ENCODE assay signal across 8 cellular contexts in genomic region chr3:115512565-115513410, GRCh38.
DNase-seq lines count a peak whose midpoint lies in the region; ATAC-seq and TF ChIP-seq lines count a peak whose summit lies in the region.

No MANE protein-coding gene starts in this region.

- intact Hi-C loops in mammary epithelial cell (cut with micrococcal nuclease): loop anchor here (10.0 kb wide), 1 partner anchor 112 kb away; the partner anchor contains the start of gene GAP43

- H3K4me2 ChIP-seq in mammary epithelial cell (ENCODE audit: insufficient read depth, low read depth, low read length): peak overlapping the region; percentile 93
- H3K4me2 ChIP-seq in smooth muscle cell: peak overlapping the region; percentile 88

- 5% methylated on average over 25 of the region's 26 CpGs for WGBS in mammary epithelial cell (ENCODE audit: low coverage, missing lambda C conversion rate)
- WGBS in smooth muscle cell (ENCODE audit: low lambda C conversion rate): 2% methylated on average over 26 of the region's 26 CpGs

- peak; percentile 47 for DNase-seq in D341Med (ENCODE audit: low spot score)
- peak; percentile 89 for DNase-seq in OCI-M1 (lab: John Stamatoyannopoulos, UW)
- peak; percentile 15 for DNase-seq in mammary epithelial cell
- peak; percentile 25 for DNase-seq in iris pigment epithelial cell (ENCODE audit: low read depth)
- DNase-seq in smooth muscle cell (lab: John Stamatoyannopoulos, UW; ENCODE audit: unreplicated experiment): no peak

- dilution Hi-C loops in mammary epithelial cell (cut with HindIII; ENCODE audit: low sequenced_read_pairs): no loop called here

- H3K27me3 ChIP-seq in mammary epithelial cell (ENCODE audit: insufficient read depth, low read length) (no peaks in the 10 kb centered on the region), smooth muscle cell (ENCODE audit: low read depth) (no peaks in the 10 kb centered on the region)

- no peak for TF ChIP-seq CTCF in mammary epithelial cell (conservative IDR thresholded peaks at IDR 0.05 in 1 of 2, IDR thresholded peaks at IDR 0.05 in 1 of 2; ENCODE audit: extremely low read depth in 1 of 2, insufficient read depth in 1 of 2, low read depth in 1 of 2, low read length in 2 of 2)
- TF ChIP-seq CTCF in smooth muscle cell (IDR thresholded peaks at IDR 0.05; ENCODE audit: borderline replicate concordance, insufficient read depth, poor library complexity, severe bottlenecking): no peak

- H3K9me3 ChIP-seq in mammary epithelial cell (replicated peaks; ENCODE audit: insufficient read depth, low read length) (no peaks in the 10 kb centered on the region), smooth muscle cell (replicated peaks; ENCODE audit: low read depth) (no peaks in the 10 kb centered on the region)

- in situ Hi-C loops in mammary epithelial cell (cut with MboI; ENCODE audit: low sequenced_read_pairs in 2 of 2): no loop called here

- H3K9ac ChIP-seq in mammary epithelial cell (ENCODE audit: insufficient read depth, low read length) (no peak overlapping the region), smooth muscle cell (ENCODE audit: low read depth) (peak overlapping the region; percentile 46)

- H4K20me1 ChIP-seq in mammary epithelial cell (ENCODE audit: insufficient read depth, low read length) (no peaks in the 10 kb centered on the region), smooth muscle cell (ENCODE audit: low read depth) (no peaks in the 10 kb centered on the region)

- H3K36me3 ChIP-seq in mammary epithelial cell (ENCODE audit: insufficient read depth, low read length) (no peaks in the 10 kb centered on the region), smooth muscle cell (ENCODE audit: low read depth) (no peaks in the 10 kb centered on the region)

- CTCF ChIA-PET in mammary epithelial cell (lab: Charles Lee; ENCODE audit: low non-redundant PET): no interaction called here

- H3K4me3 ChIP-seq in mammary epithelial cell (replicated peaks in 1 of 3; ENCODE audit: insufficient read depth in 1 of 3, low read depth in 2 of 3, low read length in 3 of 3) (peak overlapping the region; percentile 39 to 52 (median 39)), smooth muscle cell (peak overlapping the region; percentile 56)

- H3F3A ChIP-seq in smooth muscle cell (ENCODE audit: low read depth): no peaks in the 10 kb centered on the region

- H3K4me1 ChIP-seq in mammary epithelial cell (ENCODE audit: insufficient read depth, low read length): peaks cover 9% of the 10 kb centered on the region
- H3K4me1 ChIP-seq in smooth muscle cell (ENCODE audit: low read depth): peaks cover 9% of the 10 kb centered on the region

- H3K79me2 ChIP-seq in mammary epithelial cell (ENCODE audit: insufficient read depth, low read length): no peaks in the 10 kb centered on the region
- H3K79me2 ChIP-seq in smooth muscle cell (ENCODE audit: low read depth): no peaks in the 10 kb centered on the region

- BruUV-seq in mammary epithelial cell (replicated peaks; lab: Mats Ljungman, UMichigan): no TSS peak

- ATAC-seq in HG02938 (IDR thresholded peaks at IDR 0.05; ENCODE audit: unreplicated experiment) (peak; percentile 29), GM18867 (IDR thresholded peaks at IDR 0.05; ENCODE audit: unreplicated experiment) (no peak), GM18861 (IDR thresholded peaks at IDR 0.05; ENCODE audit: unreplicated experiment) (no peak)

- no peak overlapping the region for H3K27ac ChIP-seq in mammary epithelial cell (ENCODE audit: insufficient read depth, low read depth, low read length)
- H3K27ac ChIP-seq in smooth muscle cell (ENCODE audit: low read depth): peak overlapping the region; percentile 39

- H2AFZ ChIP-seq in mammary epithelial cell (ENCODE audit: low read depth, low read length): peak overlapping the region; percentile 92
- peak overlapping the region; percentile 60 for H2AFZ ChIP-seq in smooth muscle cell (ENCODE audit: low read depth)
